In genomic region chr19:53103141-53103902, GRCh38 we compare ENCODE assay signal across 8 cellular contexts. TPM values are rescaled to one million over a fixed set of nuclear protein-coding genes. Genes with fewer than 3 reads are reported as not detected.
DNase-seq lines count a peak whose midpoint lies in the region; ATAC-seq and TF ChIP-seq lines count a peak whose summit lies in the region.

Gene ZNF160 (minus strand): TSS chr19:53103422. CDS start chr19:53086276, 17,146 bp downstream.

- H3K36me3 Mint-ChIP-seq in nephron progenitor cell (ENCODE audit: low read depth) = peaks cover 52% of the 10 kb centered on the region

- peak within 1 kb of the TSS; percentile 91 for H3K4me3 Mint-ChIP-seq in nephron progenitor cell
- H3K4me3 Mint-ChIP-seq in stimulated activated naive CD8-positive, alpha-beta T cell treated with anti-CD3 and anti-CD28 coated beads, Interleukin-15, amount 100 ng/mL, for 72 hours = peak within 1 kb of the TSS; percentile 91 to 92

- H3K9me3 Mint-ChIP-seq in nephron progenitor cell = peaks cover 4% of the 10 kb centered on the region
- H3K9me3 Mint-ChIP-seq in stimulated activated naive CD8-positive, alpha-beta T cell treated with anti-CD3 and anti-CD28 coated beads, Interleukin-15, amount 100 ng/mL, for 72 hours = peaks cover 2 to 13% of the 10 kb centered on the region in 2 donors

- H3K27me3 Mint-ChIP-seq in nephron progenitor cell (ENCODE audit: low read depth, poor library complexity) = peaks cover 3% of the 10 kb centered on the region
- no peaks in the 10 kb centered on the region for H3K27me3 Mint-ChIP-seq in stimulated activated naive CD8-positive, alpha-beta T cell treated with anti-CD3 and anti-CD28 coated beads, Interleukin-15, amount 100 ng/mL, for 72 hours

- DNase-seq in EL = peak; percentile 98
- DNase-seq in H4 (ENCODE audit: low spot score) = peak; percentile 97
- DNase-seq in SHP77 (lab: John Stamatoyannopoulos, UW) = peak; percentile 89 to 94
- peak; percentile 94 for DNase-seq in activated gamma-delta T cell (lab: John Stamatoyannopoulos, UW)
- peak; percentile 91 for DNase-seq in fibroblast of the conjunctiva (ENCODE audit: low read depth)
- peak; percentile 99 for DNase-seq in nephron progenitor cell
- DNase-seq in stimulated activated naive CD8-positive, alpha-beta T cell treated with anti-CD3 and anti-CD28 coated beads, Interleukin-15, amount 100 ng/mL, for 72 hours = peak; percentile 98

- peak; percentile 96 for ATAC-seq in stimulated activated naive CD8-positive, alpha-beta T cell treated with anti-CD3 and anti-CD28 coated beads, Interleukin-15, amount 100 ng/mL, for 72 hours

- H3K9me2 ChIP-seq in Loucy (replicated peaks; ENCODE audit: low read depth, low read length) = no peaks in the 10 kb centered on the region

- H3K4me1 ChIP-seq in Loucy (ENCODE audit: insufficient read depth, low read length, poor library complexity, severe bottlenecking) = peaks cover 23% of the 10 kb centered on the region

- H2AFZ ChIP-seq in Loucy (ENCODE audit: low read length) = peak within 1 kb of the TSS; percentile 94

- peak within 1 kb of the TSS; percentile 96 for H3K9ac ChIP-seq in Loucy (ENCODE audit: low read depth, low read length, poor library complexity, severe bottlenecking)

- TF ChIP-seq CTCF in Loucy (conservative IDR thresholded peaks at IDR 0.05; ENCODE audit: low read length) (no peak), nephron progenitor cell (IDR thresholded peaks at IDR 0.05) (no peak)

- H3K27ac Mint-ChIP-seq in nephron progenitor cell = peak within 1 kb of the TSS; percentile 49
- peak within 1 kb of the TSS; percentile 92 to 94 for H3K27ac Mint-ChIP-seq in stimulated activated naive CD8-positive, alpha-beta T cell treated with anti-CD3 and anti-CD28 coated beads, Interleukin-15, amount 100 ng/mL, for 72 hours

- H3K27me3 ChIP-seq in Loucy (ENCODE audit: insufficient read depth, low read length, poor library complexity, severe bottlenecking) = no peaks in the 10 kb centered on the region

- no peaks in the 10 kb centered on the region for H3K9me3 ChIP-seq in Loucy (ENCODE audit: insufficient read depth, low read depth, low read length)

- peaks cover 25% of the 10 kb centered on the region for H4K20me1 ChIP-seq in Loucy (ENCODE audit: insufficient read depth, low read length, poor library complexity, severe bottlenecking)

- H3K79me2 ChIP-seq in Loucy (ENCODE audit: insufficient read depth, low read length) = peaks cover 48% of the 10 kb centered on the region

- H3K4me1 Mint-ChIP-seq in nephron progenitor cell = peaks cover 29% of the 10 kb centered on the region
- peaks cover 22% of the 10 kb centered on the region for H3K4me1 Mint-ChIP-seq in stimulated activated naive CD8-positive, alpha-beta T cell treated with anti-CD3 and anti-CD28 coated beads, Interleukin-15, amount 100 ng/mL, for 72 hours

- peak within 1 kb of the TSS; percentile 100 for H3K4me3 ChIP-seq in Loucy (ENCODE audit: low read length, poor library complexity, severe bottlenecking)

- no peaks in the 10 kb centered on the region for H3F3A ChIP-seq in Loucy (ENCODE audit: low read depth)

- peak within 1 kb of the TSS; percentile 100 for H3K4me2 ChIP-seq in Loucy (ENCODE audit: low read depth, low read length, poor library complexity, severe bottlenecking)

- no peaks in the 10 kb centered on the region; the same call in 1 of the 2 replicates for H3K36me3 ChIP-seq in Loucy (ENCODE audit: insufficient read depth, low read length)

RNA-seq across cellular contexts. Expression of gene ZNF160, which starts in this region (rescaled TPM):
- 12.0 and 18.2 TPM in 2 replicates for total RNA-seq in H4 (2014; rRNA removed; shearing (Covaris generic))

Comparison
In these comparisons a context has a peak if more than half of its experiments do, and no peak if none do; other contexts are left out.
1. Peak in every context shown above with its lines: DNase-seq, ATAC-seq and H3K4me3 ChIP-seq.